ENCODE assay signal across 18 cellular contexts in genomic region chr2:147515213-147515612, GRCh38.
"Had no signal": no experiment of that assay in that cellular context is flagged by ENCODE, and none has a peak within 500 bp of the region (broad histone marks: within the 10 kb centered on the region; RNA-seq: fewer than 3 reads in every experiment).

No MANE protein-coding gene starts in this region.

- H3K4me3 Mint-ChIP-seq: activated T-cell treated with anti-CD3 and anti-CD28 coated beads, Interleukin-2, amount 50 U/mL, for 24 hours; memory B cell; natural killer cell; type B pancreatic cell had no signal

- H3K27me3 Mint-ChIP-seq: activated T-cell treated with anti-CD3 and anti-CD28 coated beads, Interleukin-2, amount 50 U/mL, for 24 hours; memory B cell; type B pancreatic cell had no signal

- H3K27me3 ChIP-seq: cardiac muscle cell, neutrophil had no signal

- H3K36me3 ChIP-seq: cardiac muscle cell, neutrophil had no signal

- H3K27ac ChIP-seq: cardiac muscle cell, neutrophil had no signal

- H3K9me3 Mint-ChIP-seq: activated T-cell treated with anti-CD3 and anti-CD28 coated beads, Interleukin-2, amount 50 U/mL, for 24 hours; natural killer cell; type B pancreatic cell had no signal

- ATAC-seq: left ventricle myocardium superior; stimulated activated naive CD8-positive, alpha-beta T cell treated with anti-CD3 and anti-CD28 coated beads, Interleukin-15, Interleukin-2, amounts not matched to agents 100 U/mL and 50 U/mL, for 24 hours had no signal

- H3K36me3 Mint-ChIP-seq: memory B cell, natural killer cell, type B pancreatic cell had no signal

- DNase-seq: activated CD4-positive, alpha-beta T cell treated with anti-CD3 and anti-CD28 coated beads for 1 hour; activated CD4-positive, alpha-beta T cell treated with anti-CD3 and anti-CD28 coated beads, Interleukin-2, amount 50 U/mL, for 48 hours; activated effector memory CD4-positive, alpha-beta T cell treated with Interleukin-2 at 50 U/mL for 16 hours; activated naive CD4-positive, alpha-beta T cell treated with anti-CD3 and anti-CD28 coated beads, Interleukin-2, amount 50 U/mL, for 16 hours; activated T-cell treated with anti-CD3 and anti-CD28 coated beads, Interleukin-2, amount 50 U/mL, for 24 hours; left ventricle myocardium superior; natural killer cell; posterior cingulate gyrus; retina; stimulated activated CD4-positive, alpha-beta T cell treated with anti-CD3 and anti-CD28 coated beads, Interleukin-4, amount 100 ng/mL, for 4 hours; stimulated activated CD8-positive, alpha-beta memory T cell treated with anti-CD3 and anti-CD28 coated beads, Interleukin-4, amount 100 ng/mL, for 48 hours; stimulated activated naive CD8-positive, alpha-beta T cell treated with anti-CD3 and anti-CD28 coated beads, Interleukin-15, Interleukin-2, amounts not matched to agents 100 U/mL and 50 U/mL, for 24 hours had no signal

- FAIRE-seq: endometrium, keratinocyte had no signal

- H3K4me1 Mint-ChIP-seq: memory B cell had no signal

- H3K4me3 ChIP-seq: cardiac muscle cell had no signal

- H3K27ac Mint-ChIP-seq: activated T-cell treated with anti-CD3 and anti-CD28 coated beads, Interleukin-2, amount 50 U/mL, for 24 hours; memory B cell; natural killer cell; type B pancreatic cell had no signal

- H3K9me3 ChIP-seq: neutrophil had no signal
